7 cellular contexts compared by ENCODE assay signal in the genomic region with DNA sequence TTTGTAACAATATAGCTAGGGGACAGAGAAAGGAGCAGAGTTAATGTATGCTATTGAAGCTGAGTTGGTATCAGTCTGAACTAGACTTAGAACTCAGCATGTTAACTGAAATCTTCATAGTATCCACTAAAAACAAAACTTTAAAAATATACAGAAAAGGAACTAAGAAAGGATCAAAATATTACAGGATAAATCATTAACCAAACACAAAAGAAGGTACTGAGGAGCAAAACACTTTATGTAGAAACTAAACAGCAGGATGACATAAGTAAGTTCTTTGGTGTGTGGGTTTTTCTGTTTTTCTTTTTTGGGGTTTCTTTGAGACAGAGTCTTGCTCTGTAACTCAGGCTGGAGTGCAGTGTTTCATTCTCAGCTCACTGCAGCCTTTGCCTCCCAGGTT.
ATAC-seq lines count a peak whose summit lies in the region.

No MANE protein-coding gene starts in this region.

- ATAC-seq in GM18861 (IDR thresholded peaks at IDR 0.05; ENCODE audit: unreplicated experiment) (peak; percentile 97), GM19397 (IDR thresholded peaks at IDR 0.05; ENCODE audit: unreplicated experiment) (peak; percentile 95), GM21528 (IDR thresholded peaks at IDR 0.05; ENCODE audit: low FRiP score, unreplicated experiment) (peak; percentile 99), HG02642 (IDR thresholded peaks at IDR 0.05; ENCODE audit: poor library complexity, unreplicated experiment) (peak; percentile 97), HG02973 (IDR thresholded peaks at IDR 0.05; ENCODE audit: unreplicated experiment) (peak; percentile 88), HG03139 (IDR thresholded peaks at IDR 0.05; ENCODE audit: unreplicated experiment) (peak; percentile 91), HG03469 (IDR thresholded peaks at IDR 0.05; ENCODE audit: unreplicated experiment) (peak; percentile 96)

Comparison
In these comparisons a context has a peak if more than half of its experiments do, and no peak if none do; other contexts are left out.
1. Peak in every context shown above with its lines: ATAC-seq.